In genomic region chr7:105531797-105532671, GRCh38 we compare ENCODE assay signal across 8 cellular contexts. TPM values are rescaled to one million over a fixed set of nuclear protein-coding genes. Genes with fewer than 3 reads are reported as not detected.
DNase-seq lines count a peak whose midpoint lies in the region; ATAC-seq and TF ChIP-seq lines count a peak whose summit lies in the region.

Gene RINT1 (plus strand): TSS chr7:105532201. CDS start chr7:105532316, 115 bp downstream.

- peak; percentile 99 to 100 for ATAC-seq in natural killer cell treated with Interleukin-12 subunit alpha and Interleukin-12 subunit beta and Interleukin-15 and Interleukin-18, amount 100 ng/mL, for 72 hours
- ATAC-seq in stimulated activated naive CD8-positive, alpha-beta T cell treated with anti-CD3 and anti-CD28 coated beads, Interleukin-15, Interleukin-2, amounts not matched to agents 100 U/mL and 50 U/mL, for 24 hours: peak; percentile 99

- peak within 1 kb of the TSS; percentile 97 for H3K9ac ChIP-seq in GM23248
- H3K9ac ChIP-seq in fibroblast of lung (ENCODE audit: insufficient read depth, low read length): peak within 1 kb of the TSS; percentile 98

- TF ChIP-seq CTCF in fibroblast of lung (conservative IDR thresholded peaks at IDR 0.05 in 1 of 2, IDR thresholded peaks at IDR 0.05 in 1 of 2; ENCODE audit: low read depth in 1 of 2, low read length in 2 of 2): peak; percentile 71 to 74

- H3K79me2 ChIP-seq in GM23248 (ENCODE audit: insufficient read depth): peaks cover 46% of the 10 kb centered on the region
- peaks cover 21% of the 10 kb centered on the region for H3K79me2 ChIP-seq in fibroblast of lung (ENCODE audit: control insufficient read depth, insufficient read depth, low read length)

- H3K36me3 ChIP-seq in GM23248 (ENCODE audit: low read depth): peaks cover 11% of the 10 kb centered on the region; the same call in 1 of the 2 replicates
- H3K36me3 ChIP-seq in fibroblast of lung (ENCODE audit: control insufficient read depth, insufficient read depth, low read length): peaks cover 1% of the 10 kb centered on the region

- H3K27ac ChIP-seq in GM23248 (peak within 1 kb of the TSS; percentile 60), fibroblast of lung (ENCODE audit: insufficient read depth, low read length) (peak within 1 kb of the TSS; percentile 94)

- H3K4me2 ChIP-seq in GM23248 (ENCODE audit: unreplicated experiment) (peak within 1 kb of the TSS; percentile 99), fibroblast of lung (ENCODE audit: extremely low read depth, insufficient read depth, low read length) (peak within 1 kb of the TSS; percentile 93)

- H3F3A ChIP-seq in GM23248 (ENCODE audit: insufficient read depth): no peaks in the 10 kb centered on the region

- no peaks in the 10 kb centered on the region for H3K36me3 Mint-ChIP-seq in natural killer cell treated with Interleukin-12 subunit alpha and Interleukin-12 subunit beta and Interleukin-15 and Interleukin-18, amount 100 ng/mL, for 72 hours

- H4K20me1 ChIP-seq in GM23248 (ENCODE audit: insufficient read depth) (no peaks in the 10 kb centered on the region), fibroblast of lung (ENCODE audit: control insufficient read depth, extremely low read depth, insufficient read depth, low read length) (no peaks in the 10 kb centered on the region)

- H3K4me1 Mint-ChIP-seq in natural killer cell treated with Interleukin-12 subunit alpha and Interleukin-12 subunit beta and Interleukin-15 and Interleukin-18, amount 100 ng/mL, for 72 hours (ENCODE audit: low read depth in 2 of 2): peaks cover 16 to 19% of the 10 kb centered on the region in 2 donors

- peak within 1 kb of the TSS; percentile 91 for H3K4me3 Mint-ChIP-seq in natural killer cell treated with Interleukin-12 subunit alpha and Interleukin-12 subunit beta and Interleukin-15 and Interleukin-18, amount 100 ng/mL, for 72 hours

- 1 to 3% methylated on average over 40 to 42 of the region's 42 CpGs for WGBS in GM23248 (ENCODE audit: low coverage in 1 of 2, low lambda C conversion rate in 2 of 2, missing lambda C conversion rate in 2 of 2), 2 experiments

- no peaks in the 10 kb centered on the region for H3K9me3 Mint-ChIP-seq in natural killer cell treated with Interleukin-12 subunit alpha and Interleukin-12 subunit beta and Interleukin-15 and Interleukin-18, amount 100 ng/mL, for 72 hours

- H3K9me2 ChIP-seq in GM23248 (ENCODE audit: insufficient read depth): no peaks in the 10 kb centered on the region

- H3K9me3 ChIP-seq in GM23248 (ENCODE audit: low read depth) (no peaks in the 10 kb centered on the region), fibroblast of lung (ENCODE audit: control insufficient read depth, insufficient read depth, low read depth, low read length) (no peaks in the 10 kb centered on the region)

- H3K27me3 ChIP-seq in GM23248 (replicated peaks; ENCODE audit: insufficient read depth): no peaks in the 10 kb centered on the region
- no peaks in the 10 kb centered on the region for H3K27me3 ChIP-seq in fibroblast of lung (ENCODE audit: control insufficient read depth, insufficient read depth, low read length)

- H3K4me1 ChIP-seq in GM23248 (ENCODE audit: insufficient read depth) (peaks cover 12% of the 10 kb centered on the region; the same call in 1 of the 2 replicates), fibroblast of lung (ENCODE audit: control insufficient read depth, extremely low read depth, insufficient read depth, low read length) (no peaks in the 10 kb centered on the region)

- peak within 1 kb of the TSS; percentile 67 to 88 for H3K27ac Mint-ChIP-seq in natural killer cell treated with Interleukin-12 subunit alpha and Interleukin-12 subunit beta and Interleukin-15 and Interleukin-18, amount 100 ng/mL, for 72 hours

- H2AFZ ChIP-seq in GM23248: peak within 1 kb of the TSS; percentile 99
- peak within 1 kb of the TSS; percentile 100 for H2AFZ ChIP-seq in fibroblast of lung (ENCODE audit: low read length)

- peak; percentile 89 for DNase-seq in EL
- DNase-seq in GM23248: peak; percentile 94
- peak; percentile 96 to 97 for DNase-seq in Kasumi-1 (lab: John Stamatoyannopoulos, UW)
- peak; percentile 99 for DNase-seq in RPMI8226
- DNase-seq in activated T-helper 1 cell treated with anti-CD3 and anti-CD28 coated beads, Interleukin-2, amount 50 U/mL, for 16 hours (ENCODE audit: low read depth in 1 of 2, low spot score in 1 of 2): peak; percentile 77 to 83
- DNase-seq in fibroblast of lung (ENCODE audit: low read depth in 2 of 2): peak; percentile 90 to 92
- DNase-seq in natural killer cell treated with Interleukin-12 subunit alpha and Interleukin-12 subunit beta and Interleukin-15 and Interleukin-18, amount 100 ng/mL, for 72 hours (ENCODE audit: low spot score): peak; percentile 93
- peak; percentile 93 for DNase-seq in stimulated activated naive CD8-positive, alpha-beta T cell treated with anti-CD3 and anti-CD28 coated beads, Interleukin-15, Interleukin-2, amounts not matched to agents 100 U/mL and 50 U/mL, for 24 hours

- H3K4me3 ChIP-seq in GM23248 (peak within 1 kb of the TSS; percentile 99), fibroblast of lung (replicated peaks in 1 of 4; ENCODE audit: control extremely low read depth in 1 of 4, insufficient read depth in 1 of 4, low read depth in 3 of 4, low read length in 4 of 4) (peak within 1 kb of the TSS; percentile 75 to 100 (median 100))

- in situ Hi-C loops in GM23248 (cut with MboI): no loop called here

- H3K27me3 Mint-ChIP-seq in natural killer cell treated with Interleukin-12 subunit alpha and Interleukin-12 subunit beta and Interleukin-15 and Interleukin-18, amount 100 ng/mL, for 72 hours: no peaks in the 10 kb centered on the region

RNA-seq across cellular contexts. Expression of gene RINT1, which starts in this region (rescaled TPM):
- 12.6 and 16.2 TPM in 2 replicates for total RNA-seq in GM23248 (2014; rRNA removed; shearing (Covaris generic))
- polyA plus RNA-seq in GM23248 (2016; fragmentation: Nextera tagmentation; extraction: Ambion mirVana): 24.1 and 24.7 TPM in 2 replicates
- 14.1 and 16.3 TPM in 2 replicates for total RNA-seq in fibroblast of lung
- polyA plus RNA-seq in fibroblast of lung: 21.7 and 26.0 TPM in 2 replicates
- polyA plus RNA-seq in fibroblast of lung (2012): 15.3 and 16.1 TPM in 2 replicates
- 5.2 and 10.5 TPM in 2 replicates for polyA minus RNA-seq in fibroblast of lung (ENCODE audit: low replicate concordance)
- 10 to 100 TPM; 26.4 to 46.0 TPM for total RNA-seq in natural killer cell treated with Interleukin-12 subunit alpha and Interleukin-12 subunit beta and Interleukin-15 and Interleukin-18, amount 100 ng/mL, for 72 hours

Comparison
In these comparisons a context has a peak if more than half of its experiments do, and no peak if none do; other contexts are left out.
1. Peak in every context shown above with its lines: DNase-seq, ATAC-seq, H3K4me3 ChIP-seq and H3K27ac ChIP-seq.